In genomic region chr5:151252762-151253603, GRCh38 we compare ENCODE assay signal across 8 cellular contexts. TPM values are rescaled to one million over a fixed set of nuclear protein-coding genes. Genes with fewer than 3 reads are reported as not detected.
DNase-seq lines count a peak whose midpoint lies in the region; ATAC-seq and TF ChIP-seq lines count a peak whose summit lies in the region.

Gene GM2A, plus strand, starts transcription at chr5:151253185. Its CDS starts 32 bp downstream, at chr5:151253217.

- H3K36me3 ChIP-seq in thymus (ENCODE audit: control insufficient read depth, insufficient read depth): peaks cover 4% of the 10 kb centered on the region

- peak within 1 kb of the TSS; percentile 70 for H3K27ac Mint-ChIP-seq in osteocyte (ENCODE audit: unreplicated experiment)

- H3K4me1 Mint-ChIP-seq in osteocyte (ENCODE audit: unreplicated experiment): peaks cover 14% of the 10 kb centered on the region

- intact Hi-C loops in head of caudate nucleus (cut with DNase I): no loop called here

- DNase-seq in GM12864 (ENCODE audit: low read depth) (peak; percentile 99), NCI-H1417 (lab: John Stamatoyannopoulos, UW) (peak; percentile 92 to 98 (median 97)), SW 1271 (lab: John Stamatoyannopoulos, UW) (peak; percentile 99 to 100), head of caudate nucleus (peak; percentile 96 to 100 (median 99)), osteocyte (ENCODE audit: extremely low spot score, unreplicated experiment) (peak; percentile 100)
- peak; percentile 98 for DNase-seq in activated naive CD8-positive, alpha-beta T cell treated with anti-CD3 and anti-CD28 coated beads, Interleukin-2, amount 50 U/mL, for 16 hours (ENCODE audit: low read depth, low spot score)

- H3K36me3 Mint-ChIP-seq in osteocyte (ENCODE audit: unreplicated experiment): no peaks in the 10 kb centered on the region

- peak; percentile 77 for ATAC-seq in HG02759 (IDR thresholded peaks at IDR 0.05; ENCODE audit: unreplicated experiment)

- H3K27me3 ChIP-seq in thymus (ENCODE audit: control insufficient read depth, insufficient read depth): no peaks in the 10 kb centered on the region

- H3K9me3 Mint-ChIP-seq in osteocyte (ENCODE audit: unreplicated experiment): no peaks in the 10 kb centered on the region

- H3K9me3 ChIP-seq in thymus (ENCODE audit: control insufficient read depth): no peaks in the 10 kb centered on the region

- no peaks in the 10 kb centered on the region for H3K4me1 ChIP-seq in thymus (ENCODE audit: control insufficient read depth, insufficient read depth, low read length)

- peak within 1 kb of the TSS; percentile 68 for H3K4me3 ChIP-seq in GM12864 (ENCODE audit: low read depth, low read length)
- H3K4me3 ChIP-seq in thymus (ENCODE audit: low read length): peak within 1 kb of the TSS; percentile 55

- H3K4me3 Mint-ChIP-seq in osteocyte (ENCODE audit: unreplicated experiment): peak within 1 kb of the TSS; percentile 91

- H3K27me3 Mint-ChIP-seq in osteocyte (ENCODE audit: unreplicated experiment): peaks cover 9% of the 10 kb centered on the region

- TF ChIP-seq CTCF in GM12864 (IDR thresholded peaks at IDR 0.05; ENCODE audit: low read depth, low read length, missing control alignments) (no peak), osteocyte (IDR thresholded peaks at IDR 0.05) (no peak)

- WGBS in thymus: under 1% methylated on average over 52 of the region's 52 CpGs

- H3K27ac ChIP-seq in thymus (ENCODE audit: low read depth): peak within 1 kb of the TSS; percentile 49

RNA-seq across cellular contexts. Expression of gene GM2A, which starts in this region (rescaled TPM):
- 28.2 and 30.2 TPM in 2 replicates for total RNA-seq in osteocyte
- polyA plus RNA-seq in thymus: 38.4 TPM

Comparison
In these comparisons a context has a peak if more than half of its experiments do, and no peak if none do; other contexts are left out.
1. Peak in every context shown above with its lines: DNase-seq, ATAC-seq, H3K4me3 ChIP-seq and H3K27ac ChIP-seq.